Comparison of ENCODE assay signal across 9 cellular contexts in genomic region chr12:101671157-101671791, GRCh38. TPM values are rescaled to one million over a fixed set of nuclear protein-coding genes. Genes with fewer than 3 reads are reported as not detected.
A peak's percentile ranks its signal among the peaks of the same experiment; 100 is the strongest.
DNase-seq lines count a peak whose midpoint lies in the region; ATAC-seq and TF ChIP-seq lines count a peak whose summit lies in the region.
"Had no signal": no experiment of that assay in that cellular context is flagged by ENCODE, and none has a peak within 500 bp of the region (broad histone marks: within the 10 kb centered on the region; RNA-seq: fewer than 3 reads in every experiment).

No MANE protein-coding gene starts in this region.

- H3K36me3 ChIP-seq in SU-DHL-6 (ENCODE audit: low read length) (no peaks in the 10 kb centered on the region), neuronal stem cell (replicated peaks in 1 of 2; ENCODE audit: control insufficient read depth in 2 of 2, insufficient read depth in 2 of 2, low read length in 2 of 2) (no peaks in the 10 kb centered on the region), smooth muscle cell (ENCODE audit: low read depth) (no peaks in the 10 kb centered on the region)
- H3K36me3 ChIP-seq: SJSA1 had no signal

- H3K4me3 ChIP-seq in SU-DHL-6 (ENCODE audit: insufficient read depth, low read length, poor library complexity, severe bottlenecking) (no peak overlapping the region), right cardiac atrium (ENCODE audit: low read length) (no peak overlapping the region), neuronal stem cell (ENCODE audit: low read length in 2 of 2) (no peak overlapping the region), smooth muscle cell (no peak overlapping the region)
- H3K4me3 ChIP-seq: SJSA1 had no signal

- H3K27me3 Mint-ChIP-seq in activated CD4-positive, alpha-beta T cell treated with anti-CD3 and anti-CD28 coated beads for 36 hours = peaks cover 2% of the 10 kb centered on the region

- no peak overlapping the region for H3K23ac ChIP-seq in neuronal stem cell (ENCODE audit: low read depth, low read length, poor library complexity)

- peak overlapping the region; percentile 30; the same call in 1 of the 2 replicates for H3K27ac ChIP-seq in SU-DHL-6 (ENCODE audit: low read depth, low read length)
- peak overlapping the region; percentile 19 for H3K27ac ChIP-seq in right cardiac atrium (ENCODE audit: low read length)
- no peak overlapping the region for H3K27ac ChIP-seq in neuronal stem cell (replicated peaks; ENCODE audit: low read length)
- H3K27ac ChIP-seq in smooth muscle cell (ENCODE audit: low read depth) = no peak overlapping the region
- H3K27ac ChIP-seq: SJSA1 had no signal

- no peaks in the 10 kb centered on the region for H3K9me3 Mint-ChIP-seq in activated CD4-positive, alpha-beta T cell treated with anti-CD3 and anti-CD28 coated beads for 36 hours (ENCODE audit: low read depth)

- ATAC-seq in activated CD4-positive, alpha-beta T cell treated with anti-CD3 and anti-CD28 coated beads for 36 hours = peak; percentile 89
- ATAC-seq in HG03039 (IDR thresholded peaks at IDR 0.05; ENCODE audit: unreplicated experiment) (peak; percentile 75), right cardiac atrium (peak; percentile 49 to 71)

- H3F3A ChIP-seq in SU-DHL-6 (ENCODE audit: insufficient read depth) = no peaks in the 10 kb centered on the region
- no peaks in the 10 kb centered on the region for H3F3A ChIP-seq in smooth muscle cell (ENCODE audit: low read depth)

- H3K14ac ChIP-seq in neuronal stem cell (ENCODE audit: low read length) = no peak overlapping the region

- DNase-seq in activated CD4-positive, alpha-beta T cell treated with anti-CD3 and anti-CD28 coated beads for 36 hours = peak; percentile 46
- no peak for DNase-seq in activated CD4-positive, alpha-beta T cell treated with anti-CD3 and anti-CD28 coated beads, Interleukin-2, amount 50 U/mL, for 1 hour
- no peak for DNase-seq in right cardiac atrium
- DNase-seq in T1000 (lab: John Stamatoyannopoulos, UW) = no peak
- DNase-seq in neuronal stem cell (ENCODE audit: low spot score) = no peak
- DNase-seq in smooth muscle cell (lab: John Stamatoyannopoulos, UW; ENCODE audit: unreplicated experiment) = no peak

- H3K4me2 ChIP-seq in SU-DHL-6 (ENCODE audit: low read depth, low read length, poor library complexity, severe bottlenecking) = peak overlapping the region; percentile 44
- no peak overlapping the region for H3K4me2 ChIP-seq in neuronal stem cell (ENCODE audit: insufficient read depth, low read length, poor library complexity, severe bottlenecking)
- no peak overlapping the region for H3K4me2 ChIP-seq in smooth muscle cell

- WGBS in right cardiac atrium = 71% methylated on average over 6 of the region's 6 CpGs
- no CpG with 5 or more reads among the region's 6 CpGs for WGBS in neuronal stem cell (ENCODE audit: extremely low coverage in 2 of 2, insufficient read length in 2 of 2, insufficient replicate concordance in 1 of 2), 2 donors
- WGBS in smooth muscle cell (ENCODE audit: low lambda C conversion rate) = 80% methylated on average over 6 of the region's 6 CpGs

- no peak overlapping the region for H2BK5ac ChIP-seq in neuronal stem cell (ENCODE audit: low read length)

- H3K4ac ChIP-seq in neuronal stem cell (ENCODE audit: low read length) = no peak overlapping the region

- intact Hi-C loops in activated CD4-positive, alpha-beta T cell treated with anti-CD3 and anti-CD28 coated beads for 36 hours (cut with DNase I, micrococcal nuclease) = no loop called here
- intact Hi-C loops in right cardiac atrium (cut with DNase I) = no loop called here

- peak overlapping the region; percentile 77 for H2AFZ ChIP-seq in SU-DHL-6 (ENCODE audit: low read depth, low read length, severe bottlenecking)
- no peak overlapping the region for H2AFZ ChIP-seq in neuronal stem cell (ENCODE audit: low read length)
- no peak overlapping the region for H2AFZ ChIP-seq in smooth muscle cell (ENCODE audit: low read depth)

- TF ChIP-seq CTCF in SU-DHL-6 (IDR thresholded peaks at IDR 0.05; ENCODE audit: insufficient read depth, low read length, poor library complexity, severe bottlenecking) (no peak), smooth muscle cell (IDR thresholded peaks at IDR 0.05; ENCODE audit: borderline replicate concordance, insufficient read depth, poor library complexity, severe bottlenecking) (no peak)

- H4K20me1 ChIP-seq in SU-DHL-6 (ENCODE audit: low read depth, low read length) = no peaks in the 10 kb centered on the region
- no peaks in the 10 kb centered on the region for H4K20me1 ChIP-seq in smooth muscle cell (ENCODE audit: low read depth)

- POLR2A ChIA-PET in activated CD4-positive, alpha-beta T cell treated with anti-CD3 and anti-CD28 coated beads for 36 hours (lab: Charles Lee) = no interaction called here

- H2BK12ac ChIP-seq in neuronal stem cell (ENCODE audit: low read length) = no peak overlapping the region

- H3K27ac Mint-ChIP-seq in activated CD4-positive, alpha-beta T cell treated with anti-CD3 and anti-CD28 coated beads for 36 hours = peak overlapping the region; percentile 74

- H3K9me3 ChIP-seq in SU-DHL-6 (ENCODE audit: insufficient read depth, low read length) (no peaks in the 10 kb centered on the region), right cardiac atrium (ENCODE audit: control insufficient read depth, low read length) (no peaks in the 10 kb centered on the region), neuronal stem cell (replicated peaks in 1 of 2; ENCODE audit: control insufficient read depth in 2 of 2, insufficient read depth in 1 of 2, low read depth in 1 of 2, low read length in 2 of 2) (no peaks in the 10 kb centered on the region), smooth muscle cell (replicated peaks; ENCODE audit: low read depth) (no peaks in the 10 kb centered on the region)
- H3K9me3 ChIP-seq: SJSA1 had no signal

- no peak overlapping the region for H2BK15ac ChIP-seq in neuronal stem cell (ENCODE audit: low read length)

- no peak overlapping the region for H4K8ac ChIP-seq in neuronal stem cell (ENCODE audit: low read depth, low read length)

- H3K9me2 ChIP-seq in SU-DHL-6 (replicated peaks; ENCODE audit: insufficient read depth, low read length) = no peaks in the 10 kb centered on the region

- H3K4me3 Mint-ChIP-seq in activated CD4-positive, alpha-beta T cell treated with anti-CD3 and anti-CD28 coated beads for 36 hours = peak overlapping the region; percentile 11

- no peaks in the 10 kb centered on the region for H3K27me3 ChIP-seq in SU-DHL-6 (ENCODE audit: low read length)
- no peaks in the 10 kb centered on the region for H3K27me3 ChIP-seq in right cardiac atrium (ENCODE audit: control insufficient read depth, insufficient read depth)
- H3K27me3 ChIP-seq in neuronal stem cell (ENCODE audit: control insufficient read depth in 3 of 3, insufficient read depth in 3 of 3, low read depth in 1 of 3, low read length in 3 of 3) = no peaks in the 10 kb centered on the region
- no peaks in the 10 kb centered on the region for H3K27me3 ChIP-seq in smooth muscle cell (ENCODE audit: low read depth)

- H3K36me3 Mint-ChIP-seq in activated CD4-positive, alpha-beta T cell treated with anti-CD3 and anti-CD28 coated beads for 36 hours (ENCODE audit: low read depth) = no peaks in the 10 kb centered on the region

- no peak overlapping the region for H2AK5ac ChIP-seq in neuronal stem cell (ENCODE audit: low read depth, low read length)

- H2BK120ac ChIP-seq in neuronal stem cell (ENCODE audit: low read depth, low read length) = no peak overlapping the region

- CTCF ChIA-PET in activated CD4-positive, alpha-beta T cell treated with anti-CD3 and anti-CD28 coated beads for 36 hours (lab: Charles Lee) = interaction anchor here (0.7 to 1.3 kb wide), 2 partner anchors 9 to 152 kb away, joined by 4 to 5 read pairs; no protein-coding TSS in a partner anchor

- no peak overlapping the region for H4K91ac ChIP-seq in neuronal stem cell (ENCODE audit: low read depth, low read length, poor library complexity)

- H3K18ac ChIP-seq in neuronal stem cell (ENCODE audit: low read length) = no peak overlapping the region

- H3K9ac ChIP-seq in SU-DHL-6 (ENCODE audit: low read length) (peak overlapping the region; percentile 24; the same call in 1 of the 2 replicates), neuronal stem cell (ENCODE audit: low read depth, low read length, poor library complexity) (no peak overlapping the region), smooth muscle cell (ENCODE audit: low read depth) (no peak overlapping the region)

- no peaks in the 10 kb centered on the region for H3K79me1 ChIP-seq in neuronal stem cell (ENCODE audit: low read depth, low read length)

- H3K79me2 ChIP-seq in SU-DHL-6 (ENCODE audit: insufficient read depth, low read length) (no peaks in the 10 kb centered on the region), smooth muscle cell (ENCODE audit: low read depth) (no peaks in the 10 kb centered on the region)

- H3K4me1 Mint-ChIP-seq in activated CD4-positive, alpha-beta T cell treated with anti-CD3 and anti-CD28 coated beads for 36 hours = peaks cover 20% of the 10 kb centered on the region

- no peaks in the 10 kb centered on the region for H3K4me1 ChIP-seq in right cardiac atrium (ENCODE audit: control insufficient read depth, insufficient read depth, low read length)
- H3K4me1 ChIP-seq in neuronal stem cell (ENCODE audit: control insufficient read depth in 2 of 2, insufficient read depth in 1 of 2, low read depth in 1 of 2, low read length in 2 of 2) = no peaks in the 10 kb centered on the region
- no peaks in the 10 kb centered on the region for H3K4me1 ChIP-seq in smooth muscle cell (ENCODE audit: low read depth)
- H3K4me1 ChIP-seq: SJSA1 had no signal

RNA-seq across cellular contexts. Expression of gene CHPT1, which starts 26.2 kb away (rescaled TPM):
- total RNA-seq in activated CD4-positive, alpha-beta T cell treated with anti-CD3 and anti-CD28 coated beads for 36 hours = 10 to 100 TPM; 12.2 to 15.2 TPM
- total RNA-seq in right cardiac atrium = 100 to 1,000 TPM; 148 to 182 (median 165) TPM
- 168 TPM for polyA plus RNA-seq in right cardiac atrium
- polyA plus RNA-seq in neuronal stem cell (2013, experiment 1 of 2) = 6.2 TPM
- polyA plus RNA-seq in neuronal stem cell (2013, experiment 2 of 2) = 6.3 TPM
- total RNA-seq in smooth muscle cell = 21.7 and 23.2 TPM in 2 replicates
- polyA plus RNA-seq in smooth muscle cell = 32.1 and 40.5 TPM in 2 replicates

Comparison
In these comparisons a context has a peak if more than half of its experiments do, and no peak if none do; other contexts are left out.
1. H3K27ac ChIP-seq: peak in SU-DHL-6 (single experiment) and right cardiac atrium (single experiment); none in neuronal stem cell (single experiment) and smooth muscle cell (single experiment).
2. Peak in every context shown above with its lines, with median percentiles within 50 percentile points of each other: ATAC-seq.